8 cellular contexts compared by ENCODE assay signal in the genomic region with DNA sequence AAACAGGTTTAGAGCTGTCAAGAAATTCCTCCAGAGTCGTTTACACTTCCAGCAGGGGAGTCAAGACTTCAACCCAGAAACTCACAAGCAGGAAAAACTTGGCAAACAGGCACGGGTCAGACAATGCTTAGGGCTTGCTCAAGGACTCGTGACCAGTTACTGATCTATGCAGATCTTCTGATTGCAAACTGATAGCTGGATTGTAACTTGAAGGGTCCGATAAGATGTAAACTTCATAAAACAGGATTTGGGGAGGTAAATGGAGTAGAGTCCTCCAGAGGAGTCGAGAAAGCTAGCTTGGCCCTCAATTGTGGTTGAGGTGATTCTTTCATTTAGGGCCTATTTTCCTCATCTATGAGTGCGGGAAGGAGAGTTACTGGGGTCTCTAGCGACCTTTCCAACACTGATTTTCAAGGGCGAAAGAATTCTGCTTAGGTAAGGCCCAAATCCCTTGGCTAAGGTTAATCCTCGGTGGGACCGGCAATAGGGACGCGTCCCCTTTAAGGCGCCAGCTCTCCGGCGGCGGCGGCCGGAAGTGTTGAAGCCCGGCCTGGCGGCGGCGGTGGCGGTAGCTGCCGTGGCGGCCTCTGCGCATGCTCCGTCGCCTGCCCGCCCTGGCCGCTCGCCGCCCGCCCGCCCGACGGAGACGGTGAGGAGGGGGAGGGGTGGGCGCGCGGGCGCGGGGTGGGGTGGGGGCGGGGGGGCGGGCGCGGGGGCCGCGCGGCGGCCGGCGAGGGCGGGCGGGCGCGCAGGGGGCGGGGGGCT. TPM values are rescaled to one million over a fixed set of nuclear protein-coding genes. Genes with fewer than 3 reads are reported as not detected.
DNase-seq lines count a peak whose midpoint lies in the region; ATAC-seq and TF ChIP-seq lines count a peak whose summit lies in the region.

A gene with protein sequence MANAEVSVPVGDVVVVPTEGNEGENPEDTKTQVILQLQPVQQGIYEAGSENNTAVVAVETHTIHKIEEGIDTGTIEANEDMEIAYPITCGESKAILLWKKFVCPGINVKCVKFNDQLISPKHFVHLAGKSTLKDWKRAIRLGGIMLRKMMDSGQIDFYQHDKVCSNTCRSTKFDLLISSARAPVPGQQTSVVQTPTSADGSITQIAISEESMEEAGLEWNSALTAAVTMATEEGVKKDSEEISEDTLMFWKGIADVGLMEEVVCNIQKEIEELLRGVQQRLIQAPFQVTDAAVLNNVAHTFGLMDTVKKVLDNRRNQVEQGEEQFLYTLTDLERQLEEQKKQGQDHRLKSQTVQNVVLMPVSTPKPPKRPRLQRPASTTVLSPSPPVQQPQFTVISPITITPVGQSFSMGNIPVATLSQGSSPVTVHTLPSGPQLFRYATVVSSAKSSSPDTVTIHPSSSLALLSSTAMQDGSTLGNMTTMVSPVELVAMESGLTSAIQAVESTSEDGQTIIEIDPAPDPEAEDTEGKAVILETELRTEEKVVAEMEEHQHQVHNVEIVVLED (plus strand): TSS at position 594 of the 765 bp plus-strand sequence. CDS start 14,829 bp downstream, outside the sequence.

- peak in 1 of 2 donors; percentile 7 for TF ChIP-seq POLR2A in thyroid gland (IDR thresholded peaks at IDR 0.05)

- peaks cover 2% of the 10 kb centered on the region for H3K79me2 ChIP-seq in parathyroid adenoma

- no peaks in the 10 kb centered on the region for H3K27me3 Mint-ChIP-seq in T-cell
- no peaks in the 10 kb centered on the region for H3K27me3 Mint-ChIP-seq in activated naive CD8-positive, alpha-beta T cell treated with anti-CD3 and anti-CD28 coated beads, Interleukin-2, amount 50 U/mL, for 24 hours

- H3K36me3 Mint-ChIP-seq in T-cell = no peaks in the 10 kb centered on the region
- peaks cover 2% of the 10 kb centered on the region for H3K36me3 Mint-ChIP-seq in activated naive CD8-positive, alpha-beta T cell treated with anti-CD3 and anti-CD28 coated beads, Interleukin-2, amount 50 U/mL, for 24 hours (ENCODE audit: low read depth)

- H3K4me1 Mint-ChIP-seq in T-cell = peaks cover 20 to 25% (median 22%) of the 10 kb centered on the region in 3 donors
- H3K4me1 Mint-ChIP-seq in activated naive CD8-positive, alpha-beta T cell treated with anti-CD3 and anti-CD28 coated beads, Interleukin-2, amount 50 U/mL, for 24 hours = peaks cover 17% of the 10 kb centered on the region

- H3K9me3 ChIP-seq in parathyroid adenoma (ENCODE audit: control insufficient read depth, low read length) = no peaks in the 10 kb centered on the region
- no peaks in the 10 kb centered on the region for H3K9me3 ChIP-seq in thyroid gland

- peak within 1 kb of the TSS; percentile 92 for H3K27ac ChIP-seq in parathyroid adenoma
- H3K27ac ChIP-seq in thyroid gland = peak within 1 kb of the TSS; percentile 96 to 98 (median 97)

- H3K4me2 ChIP-seq in parathyroid adenoma (ENCODE audit: low read length) = peak within 1 kb of the TSS; percentile 99

- ATAC-seq in HG02623 (IDR thresholded peaks at IDR 0.05; ENCODE audit: unreplicated experiment) (peak; percentile 70), T-cell (replicated peaks in 1 of 4) (peak; percentile 74 to 80 (median 78)), Right ventricle myocardium superior (ENCODE audit: poor library complexity) (peak; percentile 95)
- ATAC-seq in activated naive CD8-positive, alpha-beta T cell treated with anti-CD3 and anti-CD28 coated beads, Interleukin-2, amount 50 U/mL, for 24 hours = peak; percentile 69

- no peaks in the 10 kb centered on the region for H3K9me3 Mint-ChIP-seq in T-cell
- no peaks in the 10 kb centered on the region for H3K9me3 Mint-ChIP-seq in activated naive CD8-positive, alpha-beta T cell treated with anti-CD3 and anti-CD28 coated beads, Interleukin-2, amount 50 U/mL, for 24 hours

- POLR2A ChIA-PET in T-cell (lab: Charles Lee) = interaction anchor here (0.6 to 2.3 kb wide), 11 partner anchors 18 to 1598 kb away, joined by 3 to 37 read pairs (median 4); a partner anchor contains a TSS

- TF ChIP-seq CTCF in parathyroid adenoma (IDR thresholded peaks at IDR 0.05) (no peak), thyroid gland (IDR thresholded peaks at IDR 0.05) (peak in 1 of 6 experiments; percentile 28)

- peak within 1 kb of the TSS; percentile 99 for H3K27ac Mint-ChIP-seq in T-cell
- peak within 1 kb of the TSS; percentile 97 for H3K27ac Mint-ChIP-seq in activated naive CD8-positive, alpha-beta T cell treated with anti-CD3 and anti-CD28 coated beads, Interleukin-2, amount 50 U/mL, for 24 hours

- peak within 1 kb of the TSS; percentile 87 for H3K9ac ChIP-seq in parathyroid adenoma

- CTCF ChIA-PET in T-cell (lab: Charles Lee) = interaction anchor here (0.7 to 2.3 kb wide), 5 partner anchors 20 to 412 kb away, joined by 4 to 33 read pairs (median 6); a partner anchor contains a TSS

- DNase-seq in NCI-H1105 treated with DMSO at 0.1 percent for 48 hours (lab: John Stamatoyannopoulos, UW) (peak; percentile 90), T-cell (peak; percentile 55 to 85 (median 76)), Right ventricle myocardium superior (peak; percentile 93), thyroid gland (peak; percentile 87 to 88)
- DNase-seq in activated naive CD8-positive, alpha-beta T cell treated with anti-CD3 and anti-CD28 coated beads, Interleukin-2, amount 50 U/mL, for 24 hours = peak; percentile 90

- no peaks in the 10 kb centered on the region for H3K27me3 ChIP-seq in parathyroid adenoma (ENCODE audit: control insufficient read depth, insufficient read depth, low read length)
- H3K27me3 ChIP-seq in thyroid gland = no peaks in the 10 kb centered on the region

- H2AFZ ChIP-seq in parathyroid adenoma = peak within 1 kb of the TSS; percentile 98

- H3K4me1 ChIP-seq in parathyroid adenoma (no peaks in the 10 kb centered on the region), thyroid gland (peaks cover 9 to 16% of the 10 kb centered on the region in 2 donors)

- peak within 1 kb of the TSS; percentile 96 for H3K4me3 ChIP-seq in GM08714 (ENCODE audit: low read length)
- H3K4me3 ChIP-seq in parathyroid adenoma (ENCODE audit: low read depth, low read length) = peak within 1 kb of the TSS; percentile 94
- H3K4me3 ChIP-seq in thyroid gland (replicated peaks in 1 of 3) = peak within 1 kb of the TSS; percentile 48 to 95 (median 90)

- no peaks in the 10 kb centered on the region for H3K36me3 ChIP-seq in parathyroid adenoma (ENCODE audit: control insufficient read depth, insufficient read depth, low read length)
- no peaks in the 10 kb centered on the region for H3K36me3 ChIP-seq in thyroid gland

- intact Hi-C loops in Right ventricle myocardium superior (cut with DNase I) (no loop called here), thyroid gland (cut with DNase I) (no loop called here)

- WGBS in thyroid gland, 2 donors = 2 to 4% methylated on average over 7 to 21 of the region's 57 CpGs

- peak within 1 kb of the TSS; percentile 85 to 94 (median 92) for H3K4me3 Mint-ChIP-seq in T-cell
- peak within 1 kb of the TSS; percentile 96 for H3K4me3 Mint-ChIP-seq in activated naive CD8-positive, alpha-beta T cell treated with anti-CD3 and anti-CD28 coated beads, Interleukin-2, amount 50 U/mL, for 24 hours

RNA-seq across cellular contexts. Expression of the gene that starts here (rescaled TPM):
- total RNA-seq in T-cell (10 to 100 TPM; 15.2 to 19.0 (median 18.4) TPM), Right ventricle myocardium superior (4.9 TPM), thyroid gland (10 to 100 TPM in 2 of 4 donors, 1 to 10 TPM in 2; 5.5 to 13.5 (median 11.6) TPM)

Comparison
In these comparisons a context has a peak if more than half of its experiments do, and no peak if none do; other contexts are left out.
1. Peak in every context shown above with its lines: DNase-seq, ATAC-seq, H3K4me3 ChIP-seq and H3K27ac ChIP-seq.